Comparison of ENCODE assay signal across 12 cellular contexts in the genomic region with DNA sequence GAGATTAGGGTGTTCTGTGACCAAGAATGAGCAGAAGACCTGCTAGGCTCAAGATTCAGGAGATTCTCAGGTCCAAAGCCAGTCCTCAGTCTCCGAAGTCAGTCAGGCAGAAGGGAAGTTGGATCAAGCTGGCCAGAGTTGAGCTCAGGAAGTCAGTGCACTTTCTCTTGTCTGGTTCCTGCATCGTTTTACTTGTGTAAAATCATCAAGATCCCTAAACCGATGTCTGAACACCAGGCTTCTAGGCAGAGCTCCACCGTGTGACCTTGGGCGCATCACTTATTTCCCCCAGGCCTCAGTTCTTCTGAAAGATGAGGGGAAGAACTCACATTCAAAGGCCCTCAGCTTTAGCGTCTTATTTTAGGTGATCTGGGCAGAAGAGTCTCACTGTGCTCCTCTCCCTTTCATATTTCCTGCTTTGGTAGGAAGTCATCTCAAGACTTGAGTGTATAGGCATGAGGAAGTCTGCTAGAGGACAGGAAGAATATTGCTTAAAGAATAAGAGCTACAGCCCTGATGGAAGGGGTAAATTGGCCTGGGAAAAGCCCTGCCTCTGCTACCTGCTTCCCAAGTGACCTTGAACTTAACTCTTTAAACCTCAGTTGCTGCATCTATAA. TPM values are rescaled to one million over a fixed set of nuclear protein-coding genes. Genes with fewer than 3 reads are reported as not detected.
A peak's percentile ranks its signal among the peaks of the same experiment; 100 is the strongest.
DNase-seq lines count a peak whose midpoint lies in the region; ATAC-seq, FAIRE-seq and TF ChIP-seq lines count a peak whose summit lies in the region.
"Had no signal": no experiment of that assay in that cellular context is flagged by ENCODE, and none has a peak within 500 bp of the region (broad histone marks: within the 10 kb centered on the region; RNA-seq: fewer than 3 reads in every experiment).

No MANE protein-coding gene starts in this region.

- H3K9me3 Mint-ChIP-seq in activated CD4-positive, alpha-beta memory T cell treated with anti-CD3 and anti-CD28 coated beads, Interleukin-2, amount 10 ng/mL, durations not matched to agents 7 days and 5 days: no peaks in the 10 kb centered on the region

- peaks cover 3% of the 10 kb centered on the region for H3K36me3 Mint-ChIP-seq in activated CD4-positive, alpha-beta memory T cell treated with anti-CD3 and anti-CD28 coated beads, Interleukin-2, amount 10 ng/mL, durations not matched to agents 7 days and 5 days (ENCODE audit: low read depth)

- peaks cover 40% of the 10 kb centered on the region for H3K4me1 ChIP-seq in HepG2 (ENCODE audit: insufficient read depth, low read length)
- H3K4me1 ChIP-seq in uterus: peaks cover 0 to 9% of the 10 kb centered on the region in 2 donors

- DNase-seq in stimulated activated naive CD4-positive, alpha-beta T cell (lab: John Stamatoyannopoulos, UW): peak in 4 of 6 experiments; percentile 3 to 61 (median 46)
- DNase-seq in stimulated activated naive CD4-positive, alpha-beta T cell treated with Interleukin-2 at 50 U/mL for 16 hours (lab: John Stamatoyannopoulos, UW): no peak
- no peak for DNase-seq in activated CD4-positive, alpha-beta memory T cell treated with anti-CD3 and anti-CD28 coated beads, Interleukin-2, amount 10 ng/mL, durations not matched to agents 7 days and 5 days
- DNase-seq in HepG2 (ENCODE audit: low spot score) (no peak), uterus (no peak), HT-29 (ENCODE audit: low spot score) (no peak), NCI-H2196 (lab: John Stamatoyannopoulos, UW; ENCODE audit: unreplicated experiment) (no peak), lower leg skin (ENCODE audit: low spot score in 2 of 2) (no peak)
- DNase-seq: head of caudate nucleus, mucosa of descending colon, NCI-H187 treated with DMSO at 0.1 percent for 48 hours, thyroid gland had no signal

- H3K27me3 ChIP-seq in HepG2 (ENCODE audit: control insufficient read depth in 1 of 2, insufficient read depth in 2 of 2, low read length in 2 of 2) (no peaks in the 10 kb centered on the region), uterus (no peaks in the 10 kb centered on the region)
- H3K27me3 ChIP-seq: thyroid gland had no signal

- peaks cover 46% of the 10 kb centered on the region for H3K79me2 ChIP-seq in HepG2 (ENCODE audit: insufficient read depth, low read length)

- no peaks in the 10 kb centered on the region for H4K20me1 ChIP-seq in HepG2 (ENCODE audit: insufficient read depth, low read length)

- H3K9me3 ChIP-seq in HepG2 (ENCODE audit: low read length) (no peaks in the 10 kb centered on the region), uterus (no peaks in the 10 kb centered on the region)
- H3K9me3 ChIP-seq: mucosa of descending colon, thyroid gland had no signal

- H3K27ac Mint-ChIP-seq in activated CD4-positive, alpha-beta memory T cell treated with anti-CD3 and anti-CD28 coated beads, Interleukin-2, amount 10 ng/mL, durations not matched to agents 7 days and 5 days: peak overlapping the region; percentile 58

- no peak for TF ChIP-seq EP300 in HepG2 (IDR thresholded peaks at IDR 0.05; ENCODE audit: low read depth in 2 of 2, low read length in 2 of 2)
- no peak for TF ChIP-seq EP300 in HepG2 (CRISPR knock-in tag; IDR thresholded peaks at IDR 0.05; ENCODE audit: borderline replicate concordance)

- H3K4me1 Mint-ChIP-seq in activated CD4-positive, alpha-beta memory T cell treated with anti-CD3 and anti-CD28 coated beads, Interleukin-2, amount 10 ng/mL, durations not matched to agents 7 days and 5 days: peaks cover 54% of the 10 kb centered on the region

- no peak overlapping the region for H3K4me2 ChIP-seq in HepG2 (ENCODE audit: low read depth, low read length)

- POLR2A ChIA-PET in activated CD4-positive, alpha-beta memory T cell treated with anti-CD3 and anti-CD28 coated beads, Interleukin-2, amount 10 ng/mL, durations not matched to agents 7 days and 5 days (lab: Charles Lee): interaction anchor here (1.0 to 1.8 kb wide), 4 partner anchors 18 to 70 kb away, joined by 3 to 8 read pairs (median 4); partner anchors contain the start of gene THOC5
- POLR2A ChIA-PET in HepG2 (lab: Yijun Ruan, JAX): interaction anchor here (1.1 kb wide), 1 partner anchor 26 kb away, joined by 5 read pairs; no protein-coding TSS in a partner anchor

- in situ Hi-C loops in HepG2 (cut with HindIII; ENCODE audit: extremely low pct_ligation_motif_present, low pct_unique_long_range_greater_than_20kb): no loop called here

- H3K36me3 ChIP-seq in HepG2 (replicated peaks in 1 of 2; ENCODE audit: control insufficient read depth in 1 of 2, insufficient read depth in 2 of 2, low read length in 2 of 2): no peaks in the 10 kb centered on the region
- no peaks in the 10 kb centered on the region for H3K36me3 ChIP-seq in uterus
- H3K36me3 ChIP-seq: thyroid gland had no signal

- 85% methylated on average over 5 of the region's 6 CpGs for WGBS in HepG2 (ENCODE audit: low lambda C conversion rate)
- 73 to 80% methylated on average over 6 of the region's 6 CpGs for WGBS in lower leg skin, 2 donors

- no peak overlapping the region for H2AFZ ChIP-seq in HepG2 (ENCODE audit: low read length)

- CTCF ChIA-PET in activated CD4-positive, alpha-beta memory T cell treated with anti-CD3 and anti-CD28 coated beads, Interleukin-2, amount 10 ng/mL, durations not matched to agents 7 days and 5 days (lab: Charles Lee): interaction anchor here (0.8 to 1.7 kb wide), 7 partner anchors 9 to 465 kb away, joined by 3 to 6 read pairs (median 3); no protein-coding TSS in a partner anchor
- CTCF ChIA-PET in HepG2 (lab: Yijun Ruan, JAX; ENCODE audit: low intra/inter-chr PET ratio, low total read pairs): no interaction called here

- no peak for TF ChIP-seq RAD21 in HepG2 (CRISPR knock-in tag; IDR thresholded peaks at IDR 0.05)

- no peak overlapping the region for H3K9ac ChIP-seq in HepG2 (ENCODE audit: insufficient read depth, low read depth, low read length)

- ATAC-seq in HepG2: no peak
- ATAC-seq: mucosa of descending colon had no signal

- H3K4me3 Mint-ChIP-seq in activated CD4-positive, alpha-beta memory T cell treated with anti-CD3 and anti-CD28 coated beads, Interleukin-2, amount 10 ng/mL, durations not matched to agents 7 days and 5 days: no peak overlapping the region

- no peaks in the 10 kb centered on the region for H3K27me3 Mint-ChIP-seq in activated CD4-positive, alpha-beta memory T cell treated with anti-CD3 and anti-CD28 coated beads, Interleukin-2, amount 10 ng/mL, durations not matched to agents 7 days and 5 days

- no peak overlapping the region for H3K27ac ChIP-seq in HepG2 (ENCODE audit: extremely low read length, insufficient read depth, low read length)
- peak overlapping the region; percentile 60 to 67 for H3K27ac ChIP-seq in uterus
- H3K27ac ChIP-seq: thyroid gland had no signal

- no TSS peak for BruUV-seq in HepG2 (replicated peaks; lab: Mats Ljungman, UMichigan)

- H3K4me3 ChIP-seq in HepG2 (replicated peaks in 1 of 3; ENCODE audit: insufficient read depth in 1 of 3, low read depth in 2 of 3, low read length in 3 of 3): no peak overlapping the region
- no peak overlapping the region for H3K4me3 ChIP-seq in uterus
- H3K4me3 ChIP-seq in lower leg skin (ENCODE audit: low read depth, poor library complexity, severe bottlenecking): no peak overlapping the region
- H3K4me3 ChIP-seq: mucosa of descending colon, thyroid gland had no signal

- TF ChIP-seq CTCF in HepG2 (CRISPR knock-in tag; IDR thresholded peaks at IDR 0.05) (no peak), uterus (IDR thresholded peaks at IDR 0.05) (no peak), lower leg skin (IDR thresholded peaks at IDR 0.05) (no peak)

- intact Hi-C loops in HepG2 (cut with micrococcal nuclease; ENCODE audit: unreplicated experiment): no loop called here
- intact Hi-C loops in uterus (cut with DNase I; ENCODE audit: low total_unique reads): no loop called here
- intact Hi-C loops in lower leg skin (cut with DNase I; ENCODE audit: low total_unique reads): no loop called here

- FAIRE-seq in HepG2 (lab: Jason Lieb, UNC): no peak

- TF ChIP-seq POLR2A in HepG2 (IDR thresholded peaks at IDR 0.05; ENCODE audit: insufficient read depth in 1 of 2, low read depth in 2 of 2, low read length in 2 of 2) (no peak), uterus (IDR thresholded peaks at IDR 0.05) (no peak), lower leg skin (IDR thresholded peaks at IDR 0.05) (no peak)

RNA-seq across cellular contexts. Expression of gene NF2, which starts 20.2 kb away (rescaled TPM):
- 10 to 100 TPM; 58.2 to 60.1 TPM for total RNA-seq in activated CD4-positive, alpha-beta memory T cell treated with anti-CD3 and anti-CD28 coated beads, Interleukin-2, amount 10 ng/mL, durations not matched to agents 7 days and 5 days
- total RNA-seq in HepG2 (2016; rRNA removed; fragmentation: Illumina TruSeq; extraction: Trizol) (33.3 and 45.3 TPM in 2 replicates), uterus (10 to 100 TPM; 17.7 to 52.9 (median 33.8) TPM), lower leg skin (10 to 100 TPM; 16.7 to 32.0 (median 25.2) TPM)
- 6.6 and 7.4 TPM in 2 replicates for total RNA-seq in HepG2 (2016; cell fraction: cytosol; rRNA removed; fragmentation: Illumina TruSeq; extraction: Trizol; ENCODE audit: low read depth)
- 33.3 and 42.0 TPM in 2 replicates for total RNA-seq in HepG2 (2016; cell fraction: insoluble cytoplasmic fraction; rRNA removed; fragmentation: Illumina TruSeq; extraction: Trizol)
- total RNA-seq in HepG2 (2016; cell fraction: membrane; rRNA removed; fragmentation: Illumina TruSeq; extraction: Trizol): 21.0 and 24.2 TPM in 2 replicates
- total RNA-seq in HepG2 (2016; cell fraction: nucleus; rRNA removed; fragmentation: Illumina TruSeq; extraction: Trizol): 25.6 and 28.1 TPM in 2 replicates
- polyA plus RNA-seq in HepG2 (2011; rRNA removed): 8.8 and 9.3 TPM in 2 replicates
- polyA plus RNA-seq in HepG2 (2011; cell fraction: cytosol; rRNA removed): 6.9 and 7.3 TPM in 2 replicates
- polyA plus RNA-seq in HepG2 (2011; cell fraction: nucleus; rRNA removed): 8.1 and 8.6 TPM in 2 replicates
- 6.4 TPM in 2 replicates for polyA plus RNA-seq in HepG2 (2012)
- 3.3 and 5.4 TPM in 2 replicates for polyA plus RNA-seq in HepG2 (2016; cell fraction: cytosol; fragmentation: Illumina TruSeq; extraction: Trizol; ENCODE audit: low read depth)
- 21.1 and 24.6 TPM in 2 replicates for polyA plus RNA-seq in HepG2 (2016; cell fraction: insoluble cytoplasmic fraction; fragmentation: Illumina TruSeq; extraction: Trizol; ENCODE audit: low read depth)
- polyA plus RNA-seq in HepG2 (2016; cell fraction: membrane; fragmentation: Illumina TruSeq; extraction: Trizol; ENCODE audit: low read depth): 9.8 and 11.9 TPM in 2 replicates
- 23.3 and 24.8 TPM in 2 replicates for polyA plus RNA-seq in HepG2 (2016; cell fraction: nucleus; fragmentation: Illumina TruSeq; extraction: Trizol; ENCODE audit: insufficient read depth, low read depth)
- 25.7 and 39.3 TPM in 2 replicates for polyA minus RNA-seq in HepG2 (2011; rRNA and poly(A)+ RNA removed; ENCODE audit: low replicate concordance)
- polyA minus RNA-seq in HepG2 (2011; cell fraction: cytosol; rRNA and poly(A)+ RNA removed): 12.4 and 13.6 TPM in 2 replicates
- 11.5 and 15.2 TPM in 2 replicates for polyA minus RNA-seq in HepG2 (2011; cell fraction: nucleus; rRNA and poly(A)+ RNA removed)
- 47.0 and 51.5 TPM in 2 replicates for total RNA-seq in HT-29 (2014; rRNA removed; shearing (Covaris generic))

RNA-seq across cellular contexts. Expression of gene NIPSNAP1, which starts 42.7 kb away (rescaled TPM):
- total RNA-seq in activated CD4-positive, alpha-beta memory T cell treated with anti-CD3 and anti-CD28 coated beads, Interleukin-2, amount 10 ng/mL, durations not matched to agents 7 days and 5 days: 10 to 100 TPM; 38.2 to 40.5 TPM
- total RNA-seq in HepG2 (2016; rRNA removed; fragmentation: Illumina TruSeq; extraction: Trizol) (159 and 167 TPM in 2 replicates), uterus (10 to 100 TPM in 2 of 4 donors, 1 to 10 TPM in 2; 1.2 to 36.2 (median 15.5) TPM), lower leg skin (10 to 100 TPM; 19.8 to 23.7 (median 21.8) TPM)
- 36.4 and 36.6 TPM in 2 replicates for total RNA-seq in HepG2 (2016; cell fraction: cytosol; rRNA removed; fragmentation: Illumina TruSeq; extraction: Trizol; ENCODE audit: low read depth)
- 162 and 163 TPM in 2 replicates for total RNA-seq in HepG2 (2016; cell fraction: insoluble cytoplasmic fraction; rRNA removed; fragmentation: Illumina TruSeq; extraction: Trizol)
- total RNA-seq in HepG2 (2016; cell fraction: membrane; rRNA removed; fragmentation: Illumina TruSeq; extraction: Trizol): 98.2 and 102 TPM in 2 replicates
- total RNA-seq in HepG2 (2016; cell fraction: nucleus; rRNA removed; fragmentation: Illumina TruSeq; extraction: Trizol): 68.4 and 75.1 TPM in 2 replicates
- 203 and 212 TPM in 2 replicates for polyA plus RNA-seq in HepG2 (2011; rRNA removed)
- polyA plus RNA-seq in HepG2 (2011; cell fraction: cytosol; rRNA removed): 167 and 170 TPM in 2 replicates
- polyA plus RNA-seq in HepG2 (2011; cell fraction: nucleus; rRNA removed): 133 and 152 TPM in 2 replicates
- 126 and 158 TPM in 2 replicates for polyA plus RNA-seq in HepG2 (2012)
- polyA plus RNA-seq in HepG2 (2016; cell fraction: cytosol; fragmentation: Illumina TruSeq; extraction: Trizol; ENCODE audit: low read depth): 33.2 and 39.7 TPM in 2 replicates
- 169 and 174 TPM in 2 replicates for polyA plus RNA-seq in HepG2 (2016; cell fraction: insoluble cytoplasmic fraction; fragmentation: Illumina TruSeq; extraction: Trizol; ENCODE audit: low read depth)
- 73.5 and 79.3 TPM in 2 replicates for polyA plus RNA-seq in HepG2 (2016; cell fraction: membrane; fragmentation: Illumina TruSeq; extraction: Trizol; ENCODE audit: low read depth)
- 104 and 117 TPM in 2 replicates for polyA plus RNA-seq in HepG2 (2016; cell fraction: nucleus; fragmentation: Illumina TruSeq; extraction: Trizol; ENCODE audit: insufficient read depth, low read depth)
- polyA minus RNA-seq in HepG2 (2011; rRNA and poly(A)+ RNA removed; ENCODE audit: low replicate concordance): 19.6 and 162 TPM in 2 replicates
- 70.8 and 86.6 TPM in 2 replicates for polyA minus RNA-seq in HepG2 (2011; cell fraction: cytosol; rRNA and poly(A)+ RNA removed)
- 55.0 and 66.1 TPM in 2 replicates for polyA minus RNA-seq in HepG2 (2011; cell fraction: nucleus; rRNA and poly(A)+ RNA removed)
- total RNA-seq in HT-29 (2014; rRNA removed; shearing (Covaris generic)): 88.2 and 108 TPM in 2 replicates

Comparison
In these comparisons a context has a peak if more than half of its experiments do, and no peak if none do; other contexts are left out.
1. DNase-seq: peak in stimulated activated naive CD4-positive, alpha-beta T cell (4 of 6); none in stimulated activated naive CD4-positive, alpha-beta T cell treated with Interleukin-2 at 50 U/mL for 16 hours (single experiment), activated CD4-positive, alpha-beta memory T cell treated with anti-CD3 and anti-CD28 coated beads, Interleukin-2, amount 10 ng/mL, durations not matched to agents 7 days and 5 days (single experiment), HepG2 (single experiment), uterus (0 of 2), HT-29 (single experiment), NCI-H2196 (single experiment) and lower leg skin (0 of 2).